Comparison of ENCODE assay signal across 2 cellular contexts in the genomic region with DNA sequence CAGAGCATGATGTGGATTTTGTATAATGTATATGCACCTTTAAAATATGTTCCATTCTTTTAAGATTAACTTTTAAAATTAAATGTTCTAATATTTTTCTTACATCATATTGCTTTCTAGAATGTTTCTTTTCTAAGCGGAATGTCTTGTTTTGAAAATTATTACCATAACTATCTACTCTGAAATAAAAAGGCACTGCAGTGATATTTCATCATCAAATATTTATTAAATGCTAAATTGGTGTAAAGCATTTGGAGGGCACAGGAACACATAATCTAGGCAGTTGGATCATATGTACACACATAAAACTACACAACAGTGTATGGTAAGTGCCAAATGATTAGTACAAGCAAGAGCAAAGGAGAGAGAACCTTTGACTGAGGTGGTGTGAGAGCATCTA.
TF ChIP-seq lines count a peak whose summit lies in the region.

No MANE protein-coding gene starts in this region.

TF ChIP-seq in HepG2, 621 proteins besides CTCF, POLR2A, EP300 and RAD21:
- TF ChIP-seq ATF7 (IDR thresholded peaks at IDR 0.05): 0 out of 2 replicates have a peak, but pooled peaks have one; percentile 2
- TF ChIP-seq ATF7 (CRISPR knock-in tag; IDR thresholded peaks at IDR 0.05): no peak
- TF ChIP-seq GATAD2A (CRISPR knock-in tag; IDR thresholded peaks at IDR 0.05): no peak

TF ChIP-seq in WTC11, 78 proteins besides CTCF, POLR2A, EP300 and RAD21:
- TF ChIP-seq TP53 (CRISPR knock-in tag; IDR thresholded peaks at IDR 0.05) (no peak), NFE2L1 (CRISPR knock-in tag; IDR thresholded peaks at IDR 0.05) (no peak), NFATC4 (CRISPR knock-in tag; IDR thresholded peaks at IDR 0.05) (no peak), SMAD4 (CRISPR knock-in tag; IDR thresholded peaks at IDR 0.05) (no peak)
- TF ChIP-seq, protein P1, sequence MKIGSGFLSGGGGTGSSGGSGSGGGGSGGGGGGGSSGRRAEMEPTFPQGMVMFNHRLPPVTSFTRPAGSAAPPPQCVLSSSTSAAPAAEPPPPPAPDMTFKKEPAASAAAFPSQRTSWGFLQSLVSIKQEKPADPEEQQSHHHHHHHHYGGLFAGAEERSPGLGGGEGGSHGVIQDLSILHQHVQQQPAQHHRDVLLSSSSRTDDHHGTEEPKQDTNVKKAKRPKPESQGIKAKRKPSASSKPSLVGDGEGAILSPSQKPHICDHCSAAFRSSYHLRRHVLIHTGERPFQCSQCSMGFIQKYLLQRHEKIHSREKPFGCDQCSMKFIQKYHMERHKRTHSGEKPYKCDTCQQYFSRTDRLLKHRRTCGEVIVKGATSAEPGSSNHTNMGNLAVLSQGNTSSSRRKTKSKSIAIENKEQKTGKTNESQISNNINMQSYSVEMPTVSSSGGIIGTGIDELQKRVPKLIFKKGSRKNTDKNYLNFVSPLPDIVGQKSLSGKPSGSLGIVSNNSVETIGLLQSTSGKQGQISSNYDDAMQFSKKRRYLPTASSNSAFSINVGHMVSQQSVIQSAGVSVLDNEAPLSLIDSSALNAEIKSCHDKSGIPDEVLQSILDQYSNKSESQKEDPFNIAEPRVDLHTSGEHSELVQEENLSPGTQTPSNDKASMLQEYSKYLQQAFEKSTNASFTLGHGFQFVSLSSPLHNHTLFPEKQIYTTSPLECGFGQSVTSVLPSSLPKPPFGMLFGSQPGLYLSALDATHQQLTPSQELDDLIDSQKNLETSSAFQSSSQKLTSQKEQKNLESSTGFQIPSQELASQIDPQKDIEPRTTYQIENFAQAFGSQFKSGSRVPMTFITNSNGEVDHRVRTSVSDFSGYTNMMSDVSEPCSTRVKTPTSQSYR (CRISPR knock-in tag; IDR thresholded peaks at IDR 0.05): no peak
- TF ChIP-seq, protein P2, sequence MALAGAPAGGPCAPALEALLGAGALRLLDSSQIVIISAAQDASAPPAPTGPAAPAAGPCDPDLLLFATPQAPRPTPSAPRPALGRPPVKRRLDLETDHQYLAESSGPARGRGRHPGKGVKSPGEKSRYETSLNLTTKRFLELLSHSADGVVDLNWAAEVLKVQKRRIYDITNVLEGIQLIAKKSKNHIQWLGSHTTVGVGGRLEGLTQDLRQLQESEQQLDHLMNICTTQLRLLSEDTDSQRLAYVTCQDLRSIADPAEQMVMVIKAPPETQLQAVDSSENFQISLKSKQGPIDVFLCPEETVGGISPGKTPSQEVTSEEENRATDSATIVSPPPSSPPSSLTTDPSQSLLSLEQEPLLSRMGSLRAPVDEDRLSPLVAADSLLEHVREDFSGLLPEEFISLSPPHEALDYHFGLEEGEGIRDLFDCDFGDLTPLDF (CRISPR knock-in tag; IDR thresholded peaks at IDR 0.05): no peak
- TF ChIP-seq, protein P3, sequence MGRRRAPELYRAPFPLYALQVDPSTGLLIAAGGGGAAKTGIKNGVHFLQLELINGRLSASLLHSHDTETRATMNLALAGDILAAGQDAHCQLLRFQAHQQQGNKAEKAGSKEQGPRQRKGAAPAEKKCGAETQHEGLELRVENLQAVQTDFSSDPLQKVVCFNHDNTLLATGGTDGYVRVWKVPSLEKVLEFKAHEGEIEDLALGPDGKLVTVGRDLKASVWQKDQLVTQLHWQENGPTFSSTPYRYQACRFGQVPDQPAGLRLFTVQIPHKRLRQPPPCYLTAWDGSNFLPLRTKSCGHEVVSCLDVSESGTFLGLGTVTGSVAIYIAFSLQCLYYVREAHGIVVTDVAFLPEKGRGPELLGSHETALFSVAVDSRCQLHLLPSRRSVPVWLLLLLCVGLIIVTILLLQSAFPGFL (CRISPR knock-in tag; IDR thresholded peaks at IDR 0.05; ENCODE audit: borderline replicate concordance): no peak
- TF ChIP-seq, protein P4, sequence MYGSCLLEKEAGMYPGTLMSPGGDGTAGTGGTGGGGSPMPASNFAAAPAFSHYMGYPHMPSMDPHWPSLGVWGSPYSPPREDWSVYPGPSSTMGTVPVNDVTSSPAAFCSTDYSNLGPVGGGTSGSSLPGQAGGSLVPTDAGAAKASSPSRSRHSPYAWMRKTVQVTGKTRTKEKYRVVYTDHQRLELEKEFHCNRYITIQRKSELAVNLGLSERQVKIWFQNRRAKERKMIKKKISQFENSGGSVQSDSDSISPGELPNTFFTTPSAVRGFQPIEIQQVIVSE (CRISPR knock-in tag; IDR thresholded peaks at IDR 0.05; ENCODE audit: borderline replicate concordance): no peak
